ENCODE assay signal across 9 cellular contexts in genomic region chr10:43419997-43420368, GRCh38. TPM values are rescaled to one million over a fixed set of nuclear protein-coding genes. Genes with fewer than 3 reads are reported as not detected.
A peak's percentile ranks its signal among the peaks of the same experiment; 100 is the strongest.
DNase-seq lines count a peak whose midpoint lies in the region; TF ChIP-seq lines count a peak whose summit lies in the region.
"Had no signal": no experiment of that assay in that cellular context is flagged by ENCODE, and none has a peak within 500 bp of the region (broad histone marks: within the 10 kb centered on the region; RNA-seq: fewer than 3 reads in every experiment).

No MANE protein-coding gene starts in this region.

- H3K4me3 Mint-ChIP-seq in activated CD4-positive, alpha-beta T cell treated with anti-CD3 and anti-CD28 coated beads, Interleukin-2, amount 10 ng/mL, durations not matched to agents 24 days and 14 days = peak overlapping the region; percentile 88

- H3K4me3 ChIP-seq in thymus (ENCODE audit: low read length) = peak overlapping the region; percentile 64
- H3K4me3 ChIP-seq in BE2C (ENCODE audit: low read depth, low read length) = no peak overlapping the region; the same call in 1 of the 2 replicates

- H3K36me3 Mint-ChIP-seq in activated CD4-positive, alpha-beta T cell treated with anti-CD3 and anti-CD28 coated beads, Interleukin-2, amount 10 ng/mL, durations not matched to agents 24 days and 14 days (ENCODE audit: low read depth) = peaks cover 2% of the 10 kb centered on the region

- intact Hi-C loops in activated CD4-positive, alpha-beta T cell treated with anti-CD3 and anti-CD28 coated beads, Interleukin-2, amount 10 ng/mL, durations not matched to agents 24 days and 14 days (cut with micrococcal nuclease) = loop anchor here (1.0 kb wide), 3 partner anchors 11 to 23 kb away; partner anchors contain the start of gene HNRNPF

- H3K27ac ChIP-seq in angular gyrus (ENCODE audit: low read depth, low read length) (peak overlapping the region; percentile 92), layer of hippocampus (ENCODE audit: low read depth, low read length) (peak overlapping the region; percentile 99), thymus (ENCODE audit: low read depth) (peak overlapping the region; percentile 95)

- peak overlapping the region; percentile 99 for H3K27ac Mint-ChIP-seq in activated CD4-positive, alpha-beta T cell treated with anti-CD3 and anti-CD28 coated beads, Interleukin-2, amount 10 ng/mL, durations not matched to agents 24 days and 14 days

- H3K27me3 ChIP-seq in layer of hippocampus (ENCODE audit: control insufficient read depth, insufficient read depth, low read length) (no peaks in the 10 kb centered on the region), thymus (ENCODE audit: control insufficient read depth, insufficient read depth) (no peaks in the 10 kb centered on the region), BE2C (no peaks in the 10 kb centered on the region)

- H3K9me3 Mint-ChIP-seq in activated CD4-positive, alpha-beta T cell treated with anti-CD3 and anti-CD28 coated beads, Interleukin-2, amount 10 ng/mL, durations not matched to agents 24 days and 14 days = no peaks in the 10 kb centered on the region

- 61% methylated on average over 18 of the region's 18 CpGs for WGBS in thymus

- H3K27me3 Mint-ChIP-seq in activated CD4-positive, alpha-beta T cell treated with anti-CD3 and anti-CD28 coated beads, Interleukin-2, amount 10 ng/mL, durations not matched to agents 24 days and 14 days = no peaks in the 10 kb centered on the region

- H3K4me1 Mint-ChIP-seq in activated CD4-positive, alpha-beta T cell treated with anti-CD3 and anti-CD28 coated beads, Interleukin-2, amount 10 ng/mL, durations not matched to agents 24 days and 14 days = peaks cover 36% of the 10 kb centered on the region

- TF ChIP-seq CTCF in BE2C (IDR thresholded peaks at IDR 0.05; ENCODE audit: low read depth, low read length) = no peak

- H3K9me3 ChIP-seq in thymus (ENCODE audit: control insufficient read depth) (no peaks in the 10 kb centered on the region), BE2C (no peaks in the 10 kb centered on the region)

- DNase-seq in activated CD4-positive, alpha-beta T cell treated with anti-CD3 and anti-CD28 coated beads, Interleukin-2, amount 10 ng/mL, durations not matched to agents 24 days and 14 days = no peak
- no peak for DNase-seq in activated CD4-positive, alpha-beta T cell treated with anti-CD3 and anti-CD28 coated beads, Interleukin-2, amount 50 U/mL, for 1 hour
- DNase-seq in Ammon's horn (ENCODE audit: low spot score) (no peak), BE2C (no peak), NAMALWA (ENCODE audit: low spot score) (no peak)

- no peaks in the 10 kb centered on the region for H3K36me3 ChIP-seq in thymus (ENCODE audit: control insufficient read depth, insufficient read depth)
- H3K36me3 ChIP-seq in BE2C = no peaks in the 10 kb centered on the region

- peaks cover 16% of the 10 kb centered on the region for H3K4me1 ChIP-seq in thymus (ENCODE audit: control insufficient read depth, insufficient read depth, low read length)
- H3K4me1 ChIP-seq in BE2C = no peaks in the 10 kb centered on the region

RNA-seq across cellular contexts. Expression of gene HNRNPF, which starts 11.0 kb away (rescaled TPM):
- 513 and 516 TPM in 2 replicates for total RNA-seq in activated CD4-positive, alpha-beta T cell treated with anti-CD3 and anti-CD28 coated beads, Interleukin-2, amount 10 ng/mL, durations not matched to agents 24 days and 14 days
- 136 TPM for polyA plus RNA-seq in thymus
- polyA plus RNA-seq in BE2C (2012; ENCODE audit: insufficient read depth, insufficient read length, low read depth) = 240 TPM

RNA-seq across cellular contexts. Expression of gene ZNF487, which starts 16.9 kb away (rescaled TPM):
- total RNA-seq in activated CD4-positive, alpha-beta T cell treated with anti-CD3 and anti-CD28 coated beads, Interleukin-2, amount 10 ng/mL, durations not matched to agents 24 days and 14 days = 1.5 and 1.6 TPM in 2 replicates
- polyA plus RNA-seq in thymus = 11.6 TPM
- 0.74 TPM for polyA plus RNA-seq in BE2C (2012; ENCODE audit: insufficient read depth, insufficient read length, low read depth)

RNA-seq across cellular contexts. Expression of gene FXYD4, which starts 48.5 kb away (rescaled TPM):
- not detected in 2 replicates for total RNA-seq in activated CD4-positive, alpha-beta T cell treated with anti-CD3 and anti-CD28 coated beads, Interleukin-2, amount 10 ng/mL, durations not matched to agents 24 days and 14 days
- polyA plus RNA-seq in thymus = 0.59 TPM
- polyA plus RNA-seq in BE2C (2012; ENCODE audit: insufficient read depth, insufficient read length, low read depth) = not detected
- total RNA-seq: LHCN-M2 had no signal
